ENCODE assay signal across 9 cellular contexts in the genomic region with DNA sequence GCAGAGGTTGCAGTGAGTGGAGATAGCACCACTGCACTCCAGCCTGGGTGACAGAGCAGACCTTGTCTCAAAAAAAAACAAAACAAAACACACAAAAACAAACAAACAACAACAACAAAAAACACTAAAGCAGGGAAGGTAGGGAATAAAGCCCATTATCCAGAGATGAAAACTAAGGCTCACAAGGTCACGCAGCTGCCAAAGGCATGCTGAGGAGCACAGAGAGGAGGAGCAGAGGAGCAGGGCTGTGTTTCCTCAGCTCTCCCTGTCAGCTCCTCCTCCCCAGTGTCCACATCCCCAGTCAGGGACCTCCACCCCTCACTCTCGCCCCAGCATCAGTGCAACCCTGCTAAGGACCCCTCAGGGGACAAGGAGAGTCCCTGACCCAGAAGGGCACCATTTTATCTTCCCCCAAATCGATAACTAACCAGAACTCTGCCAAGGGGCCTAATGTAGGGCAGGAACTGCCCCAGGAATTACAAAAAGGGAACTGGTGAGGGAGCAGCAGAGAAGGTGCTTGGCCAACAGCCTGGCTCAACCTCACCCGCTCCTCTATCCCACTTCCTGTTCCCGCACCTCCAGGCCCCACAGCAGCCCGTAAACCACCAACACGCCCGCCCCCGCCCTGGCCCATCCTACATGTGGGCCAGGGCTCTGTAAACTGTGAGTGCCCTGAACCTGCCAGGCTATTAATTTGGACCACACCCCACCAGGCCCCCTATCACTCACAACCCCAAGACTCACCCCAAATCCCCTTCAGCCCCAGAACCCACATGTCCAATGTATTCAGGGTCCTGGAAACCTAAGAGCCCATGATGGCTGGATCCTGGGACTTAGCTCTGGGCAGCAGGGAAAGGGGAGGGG. TPM values are rescaled to one million over a fixed set of nuclear protein-coding genes. Genes with fewer than 3 reads are reported as not detected.
DNase-seq lines count a peak whose midpoint lies in the region; ATAC-seq and TF ChIP-seq lines count a peak whose summit lies in the region.
"Had no signal": no experiment of that assay in that cellular context is flagged by ENCODE, and none has a peak within 500 bp of the region (broad histone marks: within the 10 kb centered on the region; RNA-seq: fewer than 3 reads in every experiment).

No MANE protein-coding gene starts in this region.

- peak; percentile 43 for TF ChIP-seq POLR2A in prostate gland (IDR thresholded peaks at IDR 0.05)

- peaks cover 54% of the 10 kb centered on the region for H3K4me1 ChIP-seq in prostate gland (replicated peaks)

- H3K9me3 ChIP-seq in prostate gland, result no peaks in the 10 kb centered on the region

- H3K27me3 ChIP-seq in prostate gland (replicated peaks; ENCODE audit: insufficient read depth), result no peaks in the 10 kb centered on the region

- H3K4me3 ChIP-seq in prostate gland, result no peak overlapping the region

- TF ChIP-seq CTCF in prostate gland (IDR thresholded peaks at IDR 0.05), result no peak

- WGBS in prostate gland, result 16% methylated on average over 9 of the region's 9 CpGs

- ATAC-seq in GM18517 (IDR thresholded peaks at IDR 0.05; ENCODE audit: unreplicated experiment) (no peak), GM19035 (IDR thresholded peaks at IDR 0.05; ENCODE audit: unreplicated experiment) (no peak), GM21737 (IDR thresholded peaks at IDR 0.05; ENCODE audit: unreplicated experiment) (no peak)

- peak; percentile 61 for DNase-seq in ELR (ENCODE audit: low read depth)
- peak; percentile 85 for DNase-seq in NOMO-1 treated with dmso at 0.1 percent for 144 hours (lab: John Stamatoyannopoulos, UW; ENCODE audit: unreplicated experiment)
- DNase-seq in epithelial cell of prostate (ENCODE audit: low read depth, low spot score), result no peak
- peak; percentile 86 for DNase-seq in prostate gland (ENCODE audit: low spot score)
- no peak for DNase-seq in superior temporal gyrus (ENCODE audit: extremely low spot score)

- H3K27ac ChIP-seq in epithelial cell of prostate (peak overlapping the region; percentile 98), prostate gland (peak overlapping the region; percentile 95 to 98)
- H3K27ac ChIP-seq: KMS-11 had no signal

- intact Hi-C loops in prostate gland (cut with DNase I), result no loop called here

- no peaks in the 10 kb centered on the region for H3K36me3 ChIP-seq in prostate gland

RNA-seq across cellular contexts. Expression of gene TEAD3, which starts 9.0 kb away (rescaled TPM):
- 10 to 100 TPM; 34.1 to 41.1 TPM for total RNA-seq in prostate gland

RNA-seq across cellular contexts. Expression of gene RPL10A, which starts 19.7 kb away (rescaled TPM):
- 1,000 to 10,000 TPM in 1 of 2 donors, 100 to 1,000 TPM in 1; 897 to 2,172 TPM for total RNA-seq in prostate gland

RNA-seq across cellular contexts. Expression of gene TULP1, which starts 24.8 kb away (rescaled TPM):
- total RNA-seq in prostate gland, result under 1 TPM in 1 of 2 donors, not detected in 1; 0.27 TPM

RNA-seq across cellular contexts. Expression of gene FANCE, which starts 35.7 kb away (rescaled TPM):
- 10 to 100 TPM in 1 of 2 donors, 1 to 10 TPM in 1; 7.5 to 14.0 TPM for total RNA-seq in prostate gland

Comparison
In these comparisons a context has a peak if more than half of its experiments do, and no peak if none do; other contexts are left out.
1. DNase-seq: peak in ELR (single experiment), NOMO-1 treated with dmso at 0.1 percent for 144 hours (single experiment) and prostate gland (single experiment); none in epithelial cell of prostate (single experiment) and superior temporal gyrus (single experiment).